Comparison of ENCODE assay signal across 8 cellular contexts in genomic region chr2:175167792-175168563, GRCh38. TPM values are rescaled to one million over a fixed set of nuclear protein-coding genes. Genes with fewer than 3 reads are reported as not detected.
DNase-seq lines count a peak whose midpoint lies in the region; ATAC-seq, FAIRE-seq and TF ChIP-seq lines count a peak whose summit lies in the region.

ATF2 (minus strand) TSS chr2:175168203; CDS start chr2:175136443, 31,760 bp downstream.

- peak within 1 kb of the TSS; percentile 94 for H3K27ac ChIP-seq in H1 (ENCODE audit: low read depth, low read length)

- H3K27me3 ChIP-seq in NT2/D1 (ENCODE audit: insufficient read depth, insufficient read length): no peaks in the 10 kb centered on the region
- H3K27me3 ChIP-seq in H1 (replicated peaks in 1 of 4; ENCODE audit: control insufficient read depth in 3 of 4, extremely low read depth in 1 of 4, insufficient read depth in 3 of 4, low read length in 3 of 4): no peaks in the 10 kb centered on the region

- TF ChIP-seq POLR2A in H1 (IDR thresholded peaks at IDR 0.05; ENCODE audit: control extremely low read depth in 1 of 2, low read depth in 2 of 2, low read length in 2 of 2): peak; percentile 70 to 85

- no peaks in the 10 kb centered on the region for H3K27me3 Mint-ChIP-seq in activated CD8-positive, alpha-beta memory T cell treated with anti-CD3 and anti-CD28 coated beads, Interleukin-2, amount 10 ng/mL, durations not matched to agents 7 days and 5 days
- no peaks in the 10 kb centered on the region for H3K27me3 Mint-ChIP-seq in memory B cell

- FAIRE-seq in H1 (lab: Jason Lieb, UNC): peak; percentile 96

- H2BK15ac ChIP-seq in H1 (ENCODE audit: low read length): peak within 1 kb of the TSS; percentile 99

- H3K79me2 ChIP-seq in H1 (ENCODE audit: control insufficient read depth in 1 of 2, insufficient read depth in 2 of 2, low read length in 2 of 2): peaks cover 14 to 53% of the 10 kb centered on the region in 2 experiments

- H4K91ac ChIP-seq in H1 (replicated peaks; ENCODE audit: insufficient read length, low read length): peak within 1 kb of the TSS; percentile 86

- H3K4me1 ChIP-seq in NT2/D1 (ENCODE audit: insufficient read depth, insufficient read length) (no peaks in the 10 kb centered on the region), H1 (replicated peaks in 1 of 4; ENCODE audit: control insufficient read depth in 3 of 4, insufficient read depth in 4 of 4, low read length in 3 of 4) (no peaks in the 10 kb centered on the region)

- no peaks in the 10 kb centered on the region; the same call in 1 of the 2 replicates for H3K79me1 ChIP-seq in H1 (ENCODE audit: low read depth, low read length)

- H3K23ac ChIP-seq in H1 (ENCODE audit: insufficient read length): no peak within 1 kb of the TSS

- H2AFZ ChIP-seq in H1 (ENCODE audit: low read length): peak within 1 kb of the TSS; percentile 97

- WGBS in H1 (ENCODE audit: extremely low coverage in 1 of 2, insufficient coverage in 1 of 2, insufficient read length in 1 of 2, insufficient replicate concordance in 2 of 2, low coverage in 1 of 2, low lambda C conversion rate in 2 of 2, missing lambda C conversion rate in 1 of 2), 2 experiments: 2% methylated on average over 39 of the region's 56 CpGs; no CpG with 5 or more reads in 1 of the 2 experiments

- H3K4me3 Mint-ChIP-seq in activated CD8-positive, alpha-beta memory T cell treated with anti-CD3 and anti-CD28 coated beads, Interleukin-2, amount 10 ng/mL, durations not matched to agents 7 days and 5 days: peak within 1 kb of the TSS; percentile 93
- peak within 1 kb of the TSS; percentile 92 for H3K4me3 Mint-ChIP-seq in memory B cell

- H2BK5ac ChIP-seq in H1 (ENCODE audit: low read depth, low read length): peak within 1 kb of the TSS; percentile 100

- peak within 1 kb of the TSS; percentile 16; the same call in 1 of the 2 replicates for H2AK5ac ChIP-seq in H1 (ENCODE audit: low read depth, low read length)

- CTCF ChIA-PET in activated CD8-positive, alpha-beta memory T cell treated with anti-CD3 and anti-CD28 coated beads, Interleukin-2, amount 10 ng/mL, durations not matched to agents 7 days and 5 days (lab: Charles Lee): interaction anchor here (0.6 to 1.3 kb wide), 7 partner anchors 10 to 471 kb away, joined by 3 to 5 read pairs (median 3); no protein-coding TSS in a partner anchor
- CTCF ChIA-PET in H1 (lab: Charles Lee; ENCODE audit: partially characterized antibody): interaction anchor here (0.6 to 1.3 kb wide), 2 partner anchors 11 to 62 kb away, joined by 3 read pairs; no protein-coding TSS in a partner anchor

- H3K14ac ChIP-seq in H1 (ENCODE audit: insufficient read length): no peak within 1 kb of the TSS

- H3K36me3 Mint-ChIP-seq in activated CD8-positive, alpha-beta memory T cell treated with anti-CD3 and anti-CD28 coated beads, Interleukin-2, amount 10 ng/mL, durations not matched to agents 7 days and 5 days: peaks cover 16% of the 10 kb centered on the region
- H3K36me3 Mint-ChIP-seq in memory B cell: no peaks in the 10 kb centered on the region

- H3K4me1 Mint-ChIP-seq in activated CD8-positive, alpha-beta memory T cell treated with anti-CD3 and anti-CD28 coated beads, Interleukin-2, amount 10 ng/mL, durations not matched to agents 7 days and 5 days: peaks cover 48% of the 10 kb centered on the region
- peaks cover 15% of the 10 kb centered on the region for H3K4me1 Mint-ChIP-seq in memory B cell

- no peak for TF ChIP-seq EP300 in H1 (IDR thresholded peaks at IDR 0.05; ENCODE audit: borderline replicate concordance in 1 of 2, low read depth in 2 of 2, low read length in 2 of 2)

- peak within 1 kb of the TSS; percentile 97 for H3K4ac ChIP-seq in H1 (replicated peaks; ENCODE audit: insufficient read length, low read depth, low read length)

- no peak for TF ChIP-seq RAD21 in H1 (IDR thresholded peaks at IDR 0.05 in 1 of 2, conservative IDR thresholded peaks at IDR 0.05 in 1 of 2; ENCODE audit: low read depth in 2 of 2, low read length in 2 of 2)

- no peaks in the 10 kb centered on the region for H3K9me3 Mint-ChIP-seq in activated CD8-positive, alpha-beta memory T cell treated with anti-CD3 and anti-CD28 coated beads, Interleukin-2, amount 10 ng/mL, durations not matched to agents 7 days and 5 days (ENCODE audit: low read depth)
- H3K9me3 Mint-ChIP-seq in memory B cell: no peaks in the 10 kb centered on the region

- peak within 1 kb of the TSS; percentile 97 for H3K9ac ChIP-seq in NT2/D1 (ENCODE audit: insufficient read length, low read depth)
- H3K9ac ChIP-seq in H1 (replicated peaks in 1 of 4; ENCODE audit: extremely low read depth in 1 of 4, low read depth in 3 of 4, low read length in 3 of 4): peak within 1 kb of the TSS; percentile 83 to 99 (median 91)

- peak within 1 kb of the TSS; percentile 95 for H3K27ac Mint-ChIP-seq in activated CD8-positive, alpha-beta memory T cell treated with anti-CD3 and anti-CD28 coated beads, Interleukin-2, amount 10 ng/mL, durations not matched to agents 7 days and 5 days
- peak within 1 kb of the TSS; percentile 94 for H3K27ac Mint-ChIP-seq in memory B cell

- H2BK120ac ChIP-seq in H1 (replicated peaks; ENCODE audit: low read depth, low read length): peak within 1 kb of the TSS; percentile 76

- H3K4me3 ChIP-seq in NT2/D1 (ENCODE audit: insufficient read length, low read depth) (peak within 1 kb of the TSS; percentile 98), H1 (ENCODE audit: extremely low read depth in 1 of 4, insufficient read depth in 2 of 4, low read depth in 3 of 4, low read length in 4 of 4) (peak within 1 kb of the TSS; percentile 90 to 100 (median 90))

- TF ChIP-seq CTCF in H1 (IDR thresholded peaks at IDR 0.05; ENCODE audit: control extremely low read depth in 1 of 3, insufficient read depth in 1 of 3, low read depth in 1 of 3, low read length in 3 of 3): no peak

- H3K23me2 ChIP-seq in H1 (ENCODE audit: low read depth, low read length): no peaks in the 10 kb centered on the region

- POLR2A ChIA-PET in H1 (lab: Charles Lee; ENCODE audit: partially characterized antibody): interaction anchor here (0.8 to 1.7 kb wide), 9 partner anchors 7 to 163 kb away, joined by 3 to 6 read pairs (median 3); partner anchors contain the start of gene CHN1

- peak within 1 kb of the TSS; percentile 98 for H2BK12ac ChIP-seq in H1 (ENCODE audit: low read depth, low read length)

- peak within 1 kb of the TSS; percentile 100 for H3K18ac ChIP-seq in H1 (ENCODE audit: extremely low read depth, low read length)

- H2BK20ac ChIP-seq in H1 (ENCODE audit: low read length): peak within 1 kb of the TSS; percentile 75; the same call in 1 of the 2 replicates

- DNase-seq in COR-L47 (lab: John Stamatoyannopoulos, UW): peak; percentile 99
- DNase-seq in HUDEP-2 (lab: John Stamatoyannopoulos, UW; ENCODE audit: unreplicated experiment in 76 of 76): peak; percentile 43 to 100 (median 97)
- DNase-seq in NT2/D1 (ENCODE audit: low read depth, low spot score): peak; percentile 99
- peak; percentile 99 for DNase-seq in activated CD8-positive, alpha-beta memory T cell treated with anti-CD3 and anti-CD28 coated beads, Interleukin-2, amount 10 ng/mL, durations not matched to agents 7 days and 5 days
- peak; percentile 92 to 100 for DNase-seq in H1 (ENCODE audit: low read depth in 1 of 2, low spot score in 2 of 2)
- peak; percentile 91 to 96 for DNase-seq in memory B cell (ENCODE audit: low spot score in 2 of 2)
- DNase-seq in stimulated activated CD8-positive, alpha-beta memory T cell treated with anti-CD3 and anti-CD28 coated beads, Interleukin-12 subunit alpha, Interleukin-12 subunit beta, amount 100 ng/mL, for 24 hours (ENCODE audit: extremely low read depth): peak; percentile 92

- ATAC-seq in GM21381 (IDR thresholded peaks at IDR 0.05; ENCODE audit: unreplicated experiment): peak; percentile 93
- ATAC-seq in activated CD8-positive, alpha-beta memory T cell treated with anti-CD3 and anti-CD28 coated beads, Interleukin-2, amount 10 ng/mL, durations not matched to agents 7 days and 5 days: peak; percentile 93
- peak; percentile 86 for ATAC-seq in memory B cell (ENCODE audit: low read depth)

- peaks cover 0 to 2% of the 10 kb centered on the region in 2 experiments for H4K20me1 ChIP-seq in H1 (replicated peaks in 1 of 2; ENCODE audit: control insufficient read depth in 1 of 2, insufficient read depth in 2 of 2, low read length in 2 of 2)

- peak within 1 kb of the TSS; percentile 99; the same call in 1 of the 2 replicates for H4K8ac ChIP-seq in H1 (ENCODE audit: extremely low read depth, insufficient read depth, low read length)

- H3K4me2 ChIP-seq in H1 (ENCODE audit: insufficient read depth in 1 of 2, low read depth in 2 of 2, low read length in 2 of 2): peak within 1 kb of the TSS; percentile 63 to 83

- H3K36me3 ChIP-seq in NT2/D1 (ENCODE audit: insufficient read depth, insufficient read length, low read length) (peaks cover 10% of the 10 kb centered on the region), H1 (ENCODE audit: control insufficient read depth in 2 of 4, insufficient read depth in 4 of 4, low read length in 3 of 4) (no peaks in the 10 kb centered on the region)

- H4K5ac ChIP-seq in H1 (ENCODE audit: insufficient read length, low read depth, low read length): peak within 1 kb of the TSS; percentile 96

- H3K56ac ChIP-seq in H1 (replicated peaks; ENCODE audit: insufficient read length, low read depth, low read length): peak within 1 kb of the TSS; percentile 85

- H3K9me3 ChIP-seq in NT2/D1 (ENCODE audit: insufficient read depth, low read length) (no peaks in the 10 kb centered on the region), H1 (ENCODE audit: insufficient read depth in 2 of 2, low read depth in 1 of 2, low read length in 1 of 2) (no peaks in the 10 kb centered on the region; a peak in 1 of 4 replicates)

TF ChIP-seq in H1, 55 proteins besides CTCF, POLR2A, EP300 and RAD21 (continues in another document):
- peak; percentile 4 for TF ChIP-seq SAP30 (IDR thresholded peaks at IDR 0.05; ENCODE audit: insufficient read depth, insufficient replicate concordance, low read length)
- TF ChIP-seq, protein P1, sequence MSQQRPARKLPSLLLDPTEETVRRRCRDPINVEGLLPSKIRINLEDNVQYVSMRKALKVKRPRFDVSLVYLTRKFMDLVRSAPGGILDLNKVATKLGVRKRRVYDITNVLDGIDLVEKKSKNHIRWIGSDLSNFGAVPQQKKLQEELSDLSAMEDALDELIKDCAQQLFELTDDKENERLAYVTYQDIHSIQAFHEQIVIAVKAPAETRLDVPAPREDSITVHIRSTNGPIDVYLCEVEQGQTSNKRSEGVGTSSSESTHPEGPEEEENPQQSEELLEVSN (IDR thresholded peaks at IDR 0.05): peak; percentile 9; the same call in 1 of the 2 replicates

RNA-seq across cellular contexts. Expression of gene ATF2, which starts in this region (rescaled TPM):
- total RNA-seq in activated CD8-positive, alpha-beta memory T cell treated with anti-CD3 and anti-CD28 coated beads, Interleukin-2, amount 10 ng/mL, durations not matched to agents 7 days and 5 days: 10 to 100 TPM; 58.4 to 62.4 TPM
- 43.1 and 46.5 TPM in 2 replicates for total RNA-seq in H1 (2021; fragmentation: NEBNext Ultra II Directional; extraction: Animal tissue kit (Norgen Biotek cat#: 25700))
- 17.5 and 31.2 TPM in 2 replicates for polyA plus RNA-seq in H1 (2011; rRNA removed)
- 24.1 TPM for polyA plus RNA-seq in H1 (2011; cell fraction: cytosol; rRNA removed)
- polyA plus RNA-seq in H1 (2011; cell fraction: nucleus; rRNA removed): 29.7 TPM
- polyA plus RNA-seq in H1 (2012, experiment 1 of 2): 18.9 to 32.9 TPM (median 24.9 TPM) in 4 replicates
- polyA plus RNA-seq in H1 (2012, experiment 2 of 2): 1.3 TPM
- 21.0 TPM for polyA plus RNA-seq in H1 (2013, experiment 1 of 2)
- polyA plus RNA-seq in H1 (2013, experiment 2 of 2): 21.7 TPM
- polyA minus RNA-seq in H1 (2011; rRNA and poly(A)+ RNA removed): 123 and 172 TPM in 2 replicates
- polyA minus RNA-seq in H1 (2011; cell fraction: cytosol; rRNA and poly(A)+ RNA removed): 41.2 TPM
- polyA minus RNA-seq in H1 (2011; cell fraction: nucleus; rRNA and poly(A)+ RNA removed): 149 TPM

Comparison
In these comparisons a context has a peak if more than half of its experiments do, and no peak if none do; other contexts are left out.
1. Peak in every context shown above with its lines: DNase-seq, ATAC-seq, H3K4me3 ChIP-seq and H3K27ac ChIP-seq.